Comparison of ENCODE assay signal across 21 cellular contexts in genomic region chr1:169816617-169817016, GRCh38. TPM values are rescaled to one million over a fixed set of nuclear protein-coding genes. Genes with fewer than 3 reads are reported as not detected.
DNase-seq lines count a peak whose midpoint lies in the region; ATAC-seq, FAIRE-seq and TF ChIP-seq lines count a peak whose summit lies in the region.
"Had no signal": no experiment of that assay in that cellular context is flagged by ENCODE, and none has a peak within 500 bp of the region (broad histone marks: within the 10 kb centered on the region; RNA-seq: fewer than 3 reads in every experiment).

No MANE protein-coding gene starts in this region.

- no TSS peak for BruUV-seq in PC-9 (replicated peaks; lab: Mats Ljungman, UMichigan)

- H3K27me3 ChIP-seq in PC-9 (ENCODE audit: insufficient read depth, low read depth) (no peaks in the 10 kb centered on the region), bronchial epithelial cell (ENCODE audit: control insufficient read depth, insufficient read depth, low read length) (no peaks in the 10 kb centered on the region), prostate gland (replicated peaks; ENCODE audit: insufficient read depth) (no peaks in the 10 kb centered on the region), colonic mucosa (no peaks in the 10 kb centered on the region)
- H3K27me3 ChIP-seq: BLaER1 treated with 17β-estradiol and CSF1 and Interleukin-3, amounts not matched to agents 10 nM and 100 nM had no signal

- peak; percentile 74 for DNase-seq in LNCaP clone FGC (ENCODE audit: low read depth)
- peak in 1 of 2 experiments; percentile 42 for DNase-seq in PC-9
- DNase-seq in bronchial epithelial cell (ENCODE audit: low read depth), result peak; percentile 6
- peak; percentile 17 for DNase-seq in prostate gland (ENCODE audit: low spot score)
- no peak for DNase-seq in colonic mucosa
- DNase-seq in lower leg skin (ENCODE audit: low spot score in 2 of 2), result no peak
- DNase-seq: AML-193; Caco-2; Calu3; CD4-positive, alpha-beta T cell; CD8-positive, alpha-beta T cell; DMS79 treated with DMSO at 0.1 percent for 48 hours; GF-D8 had no signal

- 50% methylated on average over 1 of the region's 1 CpG for WGBS in prostate gland
- WGBS in lower leg skin, 2 donors, result 52 to 63% methylated on average over 1 of the region's 1 CpG

- peaks cover 29% of the 10 kb centered on the region for H3K36me3 ChIP-seq in PC-9 (ENCODE audit: low read depth)
- no peaks in the 10 kb centered on the region for H3K36me3 ChIP-seq in bronchial epithelial cell (ENCODE audit: control insufficient read depth, insufficient read depth, low read length)
- no peaks in the 10 kb centered on the region for H3K36me3 ChIP-seq in prostate gland
- H3K36me3 ChIP-seq in colonic mucosa, result no peaks in the 10 kb centered on the region

- no peak overlapping the region for H3K9ac ChIP-seq in colonic mucosa (ENCODE audit: low read depth in 2 of 2, low read length in 2 of 2)
- H3K9ac ChIP-seq: BLaER1 treated with 17β-estradiol and CSF1 and Interleukin-3, amounts not matched to agents 10 nM and 100 nM had no signal

- 0 out of 2 replicates have a peak overlapping the region, but pooled peaks have one; percentile 3 for H3K4me2 ChIP-seq in PC-9
- H3K4me2 ChIP-seq: A549; BLaER1 treated with 17β-estradiol and CSF1 and Interleukin-3, amounts not matched to agents 10 nM and 100 nM had no signal

- H4K20me1 ChIP-seq in PC-9 (ENCODE audit: insufficient read depth), result no peaks in the 10 kb centered on the region
- H4K20me1 ChIP-seq: BLaER1 treated with 17β-estradiol and CSF1 and Interleukin-3, amounts not matched to agents 10 nM and 100 nM had no signal

- CTCF ChIA-PET in PC-9 (lab: Charles Lee), result no interaction called here

- H3K27ac ChIP-seq in PC-9 (peak overlapping the region; percentile 47; the same call in 1 of the 2 replicates), prostate gland (peak overlapping the region in 1 of 2 donors; percentile 35), colonic mucosa (no peak overlapping the region)
- H3K27ac ChIP-seq: 22Rv1; A549; BLaER1 treated with 17β-estradiol and CSF1 and Interleukin-3, amounts not matched to agents 10 nM and 100 nM; C4-2B had no signal

- no peak for ATAC-seq in GM18505 (IDR thresholded peaks at IDR 0.05; ENCODE audit: unreplicated experiment)
- ATAC-seq: A549; CD8-positive, alpha-beta T cell had no signal

- H3K9me2 ChIP-seq in PC-9 (ENCODE audit: insufficient read depth), result no peaks in the 10 kb centered on the region

- no peaks in the 10 kb centered on the region for H3K9me3 ChIP-seq in PC-9 (ENCODE audit: insufficient read depth, low read depth)
- no peaks in the 10 kb centered on the region for H3K9me3 ChIP-seq in prostate gland
- no peaks in the 10 kb centered on the region for H3K9me3 ChIP-seq in colonic mucosa
- H3K9me3 ChIP-seq: A549, Caco-2 had no signal

- POLR2A ChIA-PET in PC-9 (lab: Charles Lee; ENCODE audit: unreplicated experiment), result no interaction called here

- no peak for FAIRE-seq in bronchial epithelial cell (lab: Jason Lieb, UNC)
- FAIRE-seq: A549, G401.6, GM12891, GM18507 had no signal

- intact Hi-C loops in PC-9 (cut with micrococcal nuclease; ENCODE audit: unreplicated experiment) (no loop called here), prostate gland (cut with DNase I) (no loop called here), colonic mucosa (cut with DNase I) (no loop called here), lower leg skin (cut with DNase I; ENCODE audit: low total_unique reads) (no loop called here)

- H3F3A ChIP-seq in PC-9 (ENCODE audit: insufficient read depth, low read depth), result no peaks in the 10 kb centered on the region

- H3K79me2 ChIP-seq in PC-9 (ENCODE audit: low read depth), result no peaks in the 10 kb centered on the region

- H2AFZ ChIP-seq in PC-9, result no peak overlapping the region

- TF ChIP-seq POLR2A in prostate gland (IDR thresholded peaks at IDR 0.05), result no peak
- no peak for TF ChIP-seq POLR2A in lower leg skin (IDR thresholded peaks at IDR 0.05)
- TF ChIP-seq POLR2A in GM18505 (IDR thresholded peaks at IDR 0.05; ENCODE audit: borderline replicate concordance, extremely low read depth, insufficient read depth, insufficient read length), result no peak

- H3K4me3 ChIP-seq in LNCaP clone FGC (ENCODE audit: low read depth, low read length) (no peak overlapping the region), PC-9 (no peak overlapping the region), bronchial epithelial cell (ENCODE audit: low read depth, low read length) (no peak overlapping the region), prostate gland (no peak overlapping the region), colonic mucosa (no peak overlapping the region), lower leg skin (ENCODE audit: low read depth, poor library complexity, severe bottlenecking) (no peak overlapping the region)
- H3K4me3 ChIP-seq: A549; BLaER1 treated with 17β-estradiol and CSF1 and Interleukin-3, amounts not matched to agents 10 nM and 100 nM had no signal

- H3K4me1 ChIP-seq in PC-9 (replicated peaks; ENCODE audit: insufficient read depth) (no peaks in the 10 kb centered on the region), prostate gland (replicated peaks) (no peaks in the 10 kb centered on the region), colonic mucosa (no peaks in the 10 kb centered on the region)
- H3K4me1 ChIP-seq: A549; BLaER1 treated with 17β-estradiol and CSF1 and Interleukin-3, amounts not matched to agents 10 nM and 100 nM; Caco-2 had no signal

- no peak for TF ChIP-seq CTCF in LNCaP clone FGC (IDR thresholded peaks at IDR 0.05; ENCODE audit: control insufficient read depth, extremely low read depth, insufficient read depth)
- no peak for TF ChIP-seq CTCF in PC-9 (conservative IDR thresholded peaks at IDR 0.05)
- no peak for TF ChIP-seq CTCF in bronchial epithelial cell (IDR thresholded peaks at IDR 0.05; ENCODE audit: insufficient read depth, low read length, severe bottlenecking)
- no peak for TF ChIP-seq CTCF in prostate gland (IDR thresholded peaks at IDR 0.05)
- TF ChIP-seq CTCF in colonic mucosa (IDR thresholded peaks at IDR 0.05), result no peak
- TF ChIP-seq CTCF in lower leg skin (IDR thresholded peaks at IDR 0.05), result no peak

RNA-seq across cellular contexts. Expression of gene METTL18, which starts 21.9 kb away (rescaled TPM):
- 7.5 and 11.4 TPM in 2 replicates for total RNA-seq in PC-9 (2021)
- 4.7 and 4.9 TPM in 2 replicates for total RNA-seq in bronchial epithelial cell
- total RNA-seq in prostate gland, result 1 to 10 TPM; 5.7 to 7.5 TPM
- total RNA-seq in colonic mucosa, result 1 to 10 TPM; 4.4 to 6.4 TPM
- 10 to 100 TPM in 1 of 4 donors, 1 to 10 TPM in 3; 2.8 to 10.1 (median 4.7) TPM for total RNA-seq in lower leg skin

Comparison
In these comparisons a context has a peak if more than half of its experiments do, and no peak if none do; other contexts are left out.
1. DNase-seq: peak in LNCaP clone FGC (single experiment), bronchial epithelial cell (single experiment) and prostate gland (single experiment); none in colonic mucosa (single experiment) and lower leg skin (0 of 2).